26 cellular contexts compared by ENCODE assay signal in genomic region chr7:38795596-38795995, GRCh38.
DNase-seq lines count a peak whose midpoint lies in the region; FAIRE-seq and TF ChIP-seq lines count a peak whose summit lies in the region.
"Had no signal": no experiment of that assay in that cellular context is flagged by ENCODE, and none has a peak within 500 bp of the region (broad histone marks: within the 10 kb centered on the region; RNA-seq: fewer than 3 reads in every experiment).

No MANE protein-coding gene starts in this region.

- H3K4me1 ChIP-seq in GM23248 (ENCODE audit: insufficient read depth) (no peaks in the 10 kb centered on the region), astrocyte (ENCODE audit: insufficient read depth, low read length) (no peaks in the 10 kb centered on the region)
- H3K4me1 ChIP-seq: BE2C, HAP-1 had no signal

- no peaks in the 10 kb centered on the region for H3K79me2 ChIP-seq in GM23248 (ENCODE audit: insufficient read depth)
- H3K79me2 ChIP-seq in astrocyte (ENCODE audit: insufficient read depth, low read length), result no peaks in the 10 kb centered on the region

- 90 to 98% methylated on average over 2 of the region's 2 CpGs for WGBS in GM23248 (ENCODE audit: low coverage in 1 of 2, low lambda C conversion rate in 2 of 2, missing lambda C conversion rate in 2 of 2), 2 experiments

- H3K9me3 ChIP-seq in GM23248 (ENCODE audit: low read depth) (no peaks in the 10 kb centered on the region), astrocyte (ENCODE audit: insufficient read depth, low read depth, low read length) (no peaks in the 10 kb centered on the region)
- H3K9me3 ChIP-seq: BE2C, HAP-1 had no signal

- H3F3A ChIP-seq in GM23248 (ENCODE audit: insufficient read depth), result no peaks in the 10 kb centered on the region

- H3K36me3 Mint-ChIP-seq in astrocyte (ENCODE audit: low read depth, unreplicated experiment), result peaks cover 7% of the 10 kb centered on the region

- H3K9ac ChIP-seq in GM23248 (no peak overlapping the region), astrocyte (ENCODE audit: low read length) (no peak overlapping the region)
- H3K9ac ChIP-seq: KMS-11 had no signal

- H3K27ac ChIP-seq in GM23248 (no peak overlapping the region), astrocyte (ENCODE audit: low read depth, low read length) (no peak overlapping the region)
- H3K27ac ChIP-seq: HL-60, KMS-11, SK-N-MC had no signal

- DNase-seq in GM23248 (peak; percentile 3), astrocyte (ENCODE audit: low read depth) (no peak), foreskin melanocyte (peak; percentile 53), stromal cell of bone marrow (ENCODE audit: low read depth) (peak; percentile 15), GM03348 (ENCODE audit: low spot score) (no peak), NCI-H526 treated with DMSO at 0.1 percent for 48 hours (lab: John Stamatoyannopoulos, UW) (no peak), glomerular visceral epithelial cell (ENCODE audit: extremely low spot score) (no peak)
- DNase-seq: BE2C; CD4-positive, CD25-positive, alpha-beta regulatory T cell; COR-L47; DMS79; MV-4-11; NCI-H1105 treated with DMSO at 0.1 percent for 48 hours; NCI-H2029 treated with DMSO at 0.1 percent for 48 hours; NCI-H2171; NCI-H345; NCI-H524 treated with DMSO at 0.1 percent for 48 hours; OCI-M1; Right ventricle myocardium superior; SW 1271 had no signal

- no peaks in the 10 kb centered on the region for H3K9me2 ChIP-seq in GM23248 (ENCODE audit: insufficient read depth)

- peaks cover 19% of the 10 kb centered on the region for H3K4me1 Mint-ChIP-seq in astrocyte (ENCODE audit: low read depth, unreplicated experiment)

- H2AFZ ChIP-seq in GM23248 (no peak overlapping the region), astrocyte (ENCODE audit: low read depth, low read length) (no peak overlapping the region)

- H3K4me3 ChIP-seq in GM23248 (no peak overlapping the region), astrocyte (ENCODE audit: insufficient read depth, low read depth, low read length) (no peak overlapping the region)
- H3K4me3 ChIP-seq: HAP-1, SK-N-MC had no signal

- H3K9me3 Mint-ChIP-seq in astrocyte (ENCODE audit: unreplicated experiment), result no peaks in the 10 kb centered on the region
- H3K9me3 Mint-ChIP-seq: CD4-positive, CD25-positive, alpha-beta regulatory T cell had no signal

- H3K36me3 ChIP-seq in GM23248 (ENCODE audit: low read depth) (peaks cover 1% of the 10 kb centered on the region; the same call in 1 of the 2 replicates), astrocyte (ENCODE audit: insufficient read depth, low read length) (no peaks in the 10 kb centered on the region)
- H3K36me3 ChIP-seq: HAP-1 had no signal

- TF ChIP-seq CTCF in astrocyte (IDR thresholded peaks at IDR 0.05; ENCODE audit: insufficient read depth, low read depth, low read length), result no peak

- peak overlapping the region; percentile 50 for H3K27ac Mint-ChIP-seq in astrocyte (ENCODE audit: unreplicated experiment)

- H4K20me1 ChIP-seq in GM23248 (ENCODE audit: insufficient read depth), result no peaks in the 10 kb centered on the region
- no peaks in the 10 kb centered on the region for H4K20me1 ChIP-seq in astrocyte (ENCODE audit: insufficient read depth, low read length)

- H3K4me2 ChIP-seq in GM23248 (ENCODE audit: unreplicated experiment) (no peak overlapping the region), astrocyte (ENCODE audit: low read length) (no peak overlapping the region)
- H3K4me2 ChIP-seq: KMS-11 had no signal

- peak overlapping the region; percentile 45 for H3K4me3 Mint-ChIP-seq in astrocyte (ENCODE audit: unreplicated experiment)
- H3K4me3 Mint-ChIP-seq: CD4-positive, CD25-positive, alpha-beta regulatory T cell had no signal

- in situ Hi-C loops in GM23248 (cut with MboI), result loop anchor here (25.0 kb wide), 1 partner anchor 667 kb away; no protein-coding TSS in a partner anchor

- H3K27me3 ChIP-seq in GM23248 (replicated peaks; ENCODE audit: insufficient read depth) (no peaks in the 10 kb centered on the region), astrocyte (ENCODE audit: insufficient read depth, low read length) (no peaks in the 10 kb centered on the region)
- H3K27me3 ChIP-seq: BE2C had no signal

- no peaks in the 10 kb centered on the region for H3K27me3 Mint-ChIP-seq in astrocyte (ENCODE audit: low read depth, unreplicated experiment)
- H3K27me3 Mint-ChIP-seq: CD4-positive, CD25-positive, alpha-beta regulatory T cell had no signal

- no peak for FAIRE-seq in astrocyte (lab: Jason Lieb, UNC)
- FAIRE-seq: HTR-8/SVneo, RCC 7860 had no signal

Comparison
In these comparisons a context has a peak if more than half of its experiments do, and no peak if none do; other contexts are left out.
1. DNase-seq: peak in GM23248 (single experiment), foreskin melanocyte (single experiment) and stromal cell of bone marrow (single experiment); none in astrocyte (single experiment), GM03348 (single experiment), NCI-H526 treated with DMSO at 0.1 percent for 48 hours (single experiment) and glomerular visceral epithelial cell (single experiment).